10 cellular contexts compared by ENCODE assay signal in genomic region chr1:12556957-12557935, GRCh38.
A peak's percentile ranks its signal among the peaks of the same experiment; 100 is the strongest.
DNase-seq lines count a peak whose midpoint lies in the region; ATAC-seq and TF ChIP-seq lines count a peak whose summit lies in the region.
"Had no signal": no experiment of that assay in that cellular context is flagged by ENCODE, and none has a peak within 500 bp of the region (broad histone marks: within the 10 kb centered on the region; RNA-seq: fewer than 3 reads in every experiment).

No MANE protein-coding gene starts in this region.

- H3K9ac ChIP-seq in colonic mucosa (ENCODE audit: low read depth in 2 of 2, low read length in 2 of 2), result no peak overlapping the region

- H3K27ac ChIP-seq in colonic mucosa (peak overlapping the region; percentile 59), muscle layer of duodenum (ENCODE audit: low read length) (peak overlapping the region; percentile 72), testis (peak overlapping the region; percentile 79 to 87)

- no peak for TF ChIP-seq CTCF in HFFc6 (IDR thresholded peaks at IDR 0.05)
- no peak for TF ChIP-seq CTCF in colonic mucosa (IDR thresholded peaks at IDR 0.05)
- no peak for TF ChIP-seq CTCF in testis (IDR thresholded peaks at IDR 0.05)

- peaks cover 3% of the 10 kb centered on the region for H3K9me3 Mint-ChIP-seq in HFFc6

- peak overlapping the region; percentile 11; the same call in 1 of the 2 replicates for H3K4me3 Mint-ChIP-seq in HFFc6

- peaks cover 21% of the 10 kb centered on the region for H3K27me3 Mint-ChIP-seq in HFFc6 (ENCODE audit: insufficient read depth)

- 88 to 93% methylated on average over 15 to 17 of the region's 17 CpGs for WGBS in testis, 2 donors

- ATAC-seq in GM19351 (IDR thresholded peaks at IDR 0.05; ENCODE audit: unreplicated experiment), result no peak

- no peak for DNase-seq in HFFc6
- no peak for DNase-seq in colonic mucosa
- DNase-seq in testis, result no peak
- no peak for DNase-seq in DMS79 treated with DMSO at 0.1 percent for 48 hours (lab: John Stamatoyannopoulos, UW)
- no peak for DNase-seq in HUDEP-2 (lab: John Stamatoyannopoulos, UW; ENCODE audit: unreplicated experiment in 76 of 76)
- DNase-seq in activated CD8-positive, alpha-beta memory T cell treated with anti-CD3 and anti-CD28 coated beads for 24 hours, result no peak
- DNase-seq: activated CD8-positive, alpha-beta memory T cell treated with anti-CD3 and anti-CD28 coated beads, Interleukin-2, amount 50 U/mL, for 4 hours; NCI-H1694 had no signal

- TF ChIP-seq POLR2A in testis (IDR thresholded peaks at IDR 0.05), result no peak

- H3K9me3 ChIP-seq in colonic mucosa (no peaks in the 10 kb centered on the region), muscle layer of duodenum (ENCODE audit: control insufficient read depth in 1 of 2, low read length in 2 of 2) (peaks cover 0 to 2% of the 10 kb centered on the region in 2 donors), testis (no peaks in the 10 kb centered on the region)

- no peaks in the 10 kb centered on the region for H3K4me1 ChIP-seq in colonic mucosa
- peaks cover 0 to 17% of the 10 kb centered on the region in 2 donors for H3K4me1 ChIP-seq in muscle layer of duodenum (ENCODE audit: control insufficient read depth in 1 of 2, insufficient read depth in 2 of 2, low read length in 2 of 2)
- H3K4me1 ChIP-seq in testis, result peaks cover 25% of the 10 kb centered on the region

- H3K27me3 ChIP-seq in colonic mucosa, result no peaks in the 10 kb centered on the region
- no peaks in the 10 kb centered on the region for H3K27me3 ChIP-seq in muscle layer of duodenum (ENCODE audit: low read depth, low read length)
- no peaks in the 10 kb centered on the region for H3K27me3 ChIP-seq in testis

- peaks cover 35% of the 10 kb centered on the region for H3K4me1 Mint-ChIP-seq in HFFc6 (ENCODE audit: low read depth)

- no peak overlapping the region for H3K4me3 ChIP-seq in colonic mucosa
- no peak overlapping the region for H3K4me3 ChIP-seq in muscle layer of duodenum (ENCODE audit: low read depth in 1 of 2, low read length in 2 of 2)
- H3K4me3 ChIP-seq in testis, result no peak overlapping the region

- H3K36me3 ChIP-seq in colonic mucosa, result no peaks in the 10 kb centered on the region
- no peaks in the 10 kb centered on the region for H3K36me3 ChIP-seq in muscle layer of duodenum (ENCODE audit: control insufficient read depth in 1 of 2, insufficient read depth in 2 of 2, low read length in 2 of 2)
- H3K36me3 ChIP-seq in testis (ENCODE audit: low read depth, missing control alignments), result no peaks in the 10 kb centered on the region

- intact Hi-C loops in colonic mucosa (cut with DNase I) (no loop called here), testis (cut with DNase I; ENCODE audit: low total_unique reads) (no loop called here)

- H3K36me3 Mint-ChIP-seq in HFFc6 (ENCODE audit: low read depth), result peaks cover 2% of the 10 kb centered on the region

- peak overlapping the region; percentile 82 for H3K27ac Mint-ChIP-seq in HFFc6
